ENCODE assay signal across 8 cellular contexts in genomic region chr17:47649153-47649971, GRCh38. TPM values are rescaled to one million over a fixed set of nuclear protein-coding genes. Genes with fewer than 3 reads are reported as not detected.
A peak's percentile ranks its signal among the peaks of the same experiment; 100 is the strongest.
DNase-seq lines count a peak whose midpoint lies in the region; ATAC-seq and TF ChIP-seq lines count a peak whose summit lies in the region.

Gene KPNB1 (plus strand): TSS chr17:47649919. CDS start chr17:47650245, 326 bp downstream.

- peak; percentile 100 for DNase-seq in Caki2 (ENCODE audit: low read depth)
- DNase-seq in activated CD8-positive, alpha-beta memory T cell treated with anti-CD3 and anti-CD28 coated beads, Interleukin-2, amount 50 U/mL, for 4 hours = peak; percentile 94
- peak; percentile 94 to 96 for DNase-seq in stimulated activated CD8-positive, alpha-beta memory T cell treated with anti-CD3 and anti-CD28 coated beads, Interleukin-15, amount 100 ng/mL, for 4 hours (ENCODE audit: low read depth in 2 of 2)

- H3K9me2 ChIP-seq in OCI-LY1 (ENCODE audit: low read depth, low read length) = no peaks in the 10 kb centered on the region

- H2AFZ ChIP-seq in OCI-LY1 (ENCODE audit: low read length) = no peak within 1 kb of the TSS

- H3K4me2 ChIP-seq in OCI-LY1 (ENCODE audit: low read length) = peak within 1 kb of the TSS; percentile 88

- peaks cover 33% of the 10 kb centered on the region for H3K79me2 ChIP-seq in OCI-LY1 (ENCODE audit: insufficient read depth, low read length)

- ATAC-seq in GM21447 (IDR thresholded peaks at IDR 0.05; ENCODE audit: unreplicated experiment) = peak; percentile 80

- no peaks in the 10 kb centered on the region for H3K27me3 ChIP-seq in HUES64 (ENCODE audit: insufficient read depth, low read length)
- no peaks in the 10 kb centered on the region for H3K27me3 ChIP-seq in OCI-LY1 (ENCODE audit: insufficient read depth, low read length)

- H3K9ac ChIP-seq in HUES64 (ENCODE audit: low read depth, low read length) (peak within 1 kb of the TSS; percentile 99), OCI-LY1 (ENCODE audit: low read length) (peak within 1 kb of the TSS; percentile 97)

- H3K36me3 ChIP-seq in HUES64 (ENCODE audit: insufficient read depth, low read length) = peaks cover 36% of the 10 kb centered on the region
- peaks cover 37% of the 10 kb centered on the region for H3K36me3 ChIP-seq in OCI-LY1 (ENCODE audit: insufficient read depth, low read length)
- peaks cover 38% of the 10 kb centered on the region for H3K36me3 ChIP-seq in mesodermal cell (ENCODE audit: control insufficient read depth, insufficient read depth, low read length)

- WGBS in HUES64 = under 1% methylated on average over 74 of the region's 74 CpGs
- 0% methylated on average over 46 to 50 of the region's 74 CpGs for WGBS in mesodermal cell (ENCODE audit: insufficient coverage in 2 of 2), 2 experiments

- H3K27ac ChIP-seq in HUES64 (ENCODE audit: low read depth, low read length) (peak within 1 kb of the TSS; percentile 98), OCI-LY1 (ENCODE audit: low read depth, low read length, poor library complexity, severe bottlenecking) (peak within 1 kb of the TSS; percentile 90), mesodermal cell (ENCODE audit: low read depth, low read length, severe bottlenecking) (peak within 1 kb of the TSS; percentile 90)

- H3K4me1 ChIP-seq in HUES64 (ENCODE audit: insufficient read depth, low read length) (peaks cover 16% of the 10 kb centered on the region), OCI-LY1 (ENCODE audit: insufficient read depth, low read length, severe bottlenecking) (peaks cover 47% of the 10 kb centered on the region), mesodermal cell (ENCODE audit: control insufficient read depth, insufficient read depth, low read length, poor library complexity, severe bottlenecking) (peaks cover 16% of the 10 kb centered on the region)

- TF ChIP-seq CTCF in OCI-LY1 (IDR thresholded peaks at IDR 0.05; ENCODE audit: low read length) = no peak

- H3K4me3 ChIP-seq in HUES64 (ENCODE audit: low read length) = peak within 1 kb of the TSS; percentile 97
- peak within 1 kb of the TSS; percentile 78 for H3K4me3 ChIP-seq in OCI-LY1 (ENCODE audit: low read depth, low read length, poor library complexity, severe bottlenecking)
- peak within 1 kb of the TSS; percentile 70 for H3K4me3 ChIP-seq in mesodermal cell (ENCODE audit: extremely low read depth, insufficient read depth, low read length, poor library complexity, severe bottlenecking)

- H3K9me3 ChIP-seq in HUES64 (ENCODE audit: insufficient read depth, low read depth, low read length) = no peaks in the 10 kb centered on the region
- H3K9me3 ChIP-seq in OCI-LY1 (ENCODE audit: low read length) = no peaks in the 10 kb centered on the region
- no peaks in the 10 kb centered on the region for H3K9me3 ChIP-seq in mesodermal cell (ENCODE audit: control insufficient read depth, low read length)

- in situ Hi-C loops in Caki2 (cut with HindIII; ENCODE audit: low pct_unique_long_range_greater_than_20kb, low sequenced_read_pairs) (no loop called here), endometrial microvascular endothelial cells (cut with HindIII; ENCODE audit: inconsistent ontology term, low pct_unique_long_range_greater_than_20kb, low sequenced_read_pairs) (no loop called here)

- H4K20me1 ChIP-seq in OCI-LY1 (ENCODE audit: insufficient read depth, low read length) = no peaks in the 10 kb centered on the region

- no peaks in the 10 kb centered on the region for H3F3A ChIP-seq in OCI-LY1 (ENCODE audit: insufficient read depth, low read length)

RNA-seq across cellular contexts. Expression of gene KPNB1, which starts in this region (rescaled TPM):
- total RNA-seq in Caki2 (2014; rRNA removed; shearing (Covaris generic); ENCODE audit: low replicate concordance) = 188 and 192 TPM in 2 replicates
- polyA plus RNA-seq in HUES64 (2013, experiment 1 of 2) = 552 TPM
- polyA plus RNA-seq in HUES64 (2013, experiment 2 of 2) = 394 TPM
- total RNA-seq in endometrial microvascular endothelial cells (ENCODE audit: inconsistent ontology term) = 488 TPM
- polyA plus RNA-seq in mesodermal cell (2013, experiment 1 of 2) = 379 TPM
- 356 TPM for polyA plus RNA-seq in mesodermal cell (2013, experiment 2 of 2)

Comparison
In these comparisons a context has a peak if more than half of its experiments do, and no peak if none do; other contexts are left out.
1. Peak in every context shown above with its lines: DNase-seq, ATAC-seq, H3K4me3 ChIP-seq and H3K27ac ChIP-seq.